Comparison of ENCODE assay signal across 28 cellular contexts in genomic region chr6:50986319-50986718, GRCh38.
"Had no signal": no experiment of that assay in that cellular context is flagged by ENCODE, and none has a peak within 500 bp of the region (broad histone marks: within the 10 kb centered on the region; RNA-seq: fewer than 3 reads in every experiment).

No MANE protein-coding gene starts in this region.

- H3K36me3 ChIP-seq: colonic mucosa, gastrocnemius medialis, neutrophil, pancreas, right atrium auricular region, sigmoid colon, tibial artery had no signal

- H3K4me3 Mint-ChIP-seq: memory B cell; mesothelial cell of epicardium; naive B cell; natural killer cell treated with Interleukin-12 subunit alpha and Interleukin-12 subunit beta and Interleukin-15 and Interleukin-18, amount 100 ng/mL, for 72 hours; neural crest cell; stimulated activated effector memory CD8-positive, alpha-beta T cell treated with anti-CD3 and anti-CD28 coated beads, Interleukin-12 subunit alpha, Interleukin-12 subunit beta, amount 100 ng/mL, for 72 hours; type B pancreatic cell had no signal

- H3K4me1 Mint-ChIP-seq: memory B cell; mesothelial cell of epicardium; naive B cell; neural crest cell; stimulated activated effector memory CD8-positive, alpha-beta T cell treated with anti-CD3 and anti-CD28 coated beads, Interleukin-12 subunit alpha, Interleukin-12 subunit beta, amount 100 ng/mL, for 72 hours had no signal

- H3K36me3 Mint-ChIP-seq: memory B cell; mesothelial cell of epicardium; naive B cell; natural killer cell treated with Interleukin-12 subunit alpha and Interleukin-12 subunit beta and Interleukin-15 and Interleukin-18, amount 100 ng/mL, for 72 hours; stimulated activated effector memory CD8-positive, alpha-beta T cell treated with anti-CD3 and anti-CD28 coated beads, Interleukin-12 subunit alpha, Interleukin-12 subunit beta, amount 100 ng/mL, for 72 hours had no signal

- H3K27me3 Mint-ChIP-seq: memory B cell; natural killer cell treated with Interleukin-12 subunit alpha and Interleukin-12 subunit beta and Interleukin-15 and Interleukin-18, amount 100 ng/mL, for 72 hours; progenitor cell of endocrine pancreas; type B pancreatic cell had no signal

- H3K4me1 ChIP-seq: colonic mucosa, gastrocnemius medialis, pancreas, right atrium auricular region, sigmoid colon, testis, tibial artery had no signal

- H3K9me3 Mint-ChIP-seq: type B pancreatic cell had no signal

- H3K4me3 ChIP-seq: colonic mucosa, gastrocnemius medialis, lung, mucosa of descending colon, pancreas, right atrium auricular region, sigmoid colon, testis, tibial artery had no signal

- H3K27ac Mint-ChIP-seq: memory B cell; mesothelial cell of epicardium; naive B cell; natural killer cell treated with Interleukin-12 subunit alpha and Interleukin-12 subunit beta and Interleukin-15 and Interleukin-18, amount 100 ng/mL, for 72 hours; progenitor cell of endocrine pancreas; stimulated activated effector memory CD8-positive, alpha-beta T cell treated with anti-CD3 and anti-CD28 coated beads, Interleukin-12 subunit alpha, Interleukin-12 subunit beta, amount 100 ng/mL, for 72 hours; type B pancreatic cell had no signal

- ATAC-seq: gastrocnemius medialis; left lobe of liver; mucosa of descending colon; natural killer cell treated with Interleukin-12 subunit alpha and Interleukin-12 subunit beta and Interleukin-15 and Interleukin-18, amount 100 ng/mL, for 72 hours; pancreas; stimulated activated effector memory CD8-positive, alpha-beta T cell treated with anti-CD3 and anti-CD28 coated beads, Interleukin-12 subunit alpha, Interleukin-12 subunit beta, amount 100 ng/mL, for 72 hours had no signal

- H3K27me3 ChIP-seq: colonic mucosa, gastrocnemius medialis, neutrophil, pancreas, right atrium auricular region, sigmoid colon, testis, tibial artery had no signal

- H3K9me3 ChIP-seq: colonic mucosa, gastrocnemius medialis, mucosa of descending colon, neutrophil, pancreas, right atrium auricular region, sigmoid colon, testis, tibial artery had no signal

- H3K27ac ChIP-seq: colonic mucosa, gastrocnemius medialis, neutrophil, pancreas, right atrium auricular region, sigmoid colon, testis, tibial artery had no signal

- FAIRE-seq: endometrium, keratinocyte, pancreas had no signal

- DNase-seq: colonic mucosa; dermis blood vessel endothelial cell; effector memory CD4-positive, alpha-beta T cell; gastrocnemius medialis; head of caudate nucleus; mucosa of descending colon; naive B cell; pancreas; sigmoid colon; stimulated activated CD4-positive, alpha-beta T cell treated with anti-CD3 and anti-CD28 coated beads, Interleukin-2, amount 100 ng/mL, for 24 hours; stimulated activated CD4-positive, alpha-beta T cell treated with anti-CD3 and anti-CD28 coated beads, Interleukin-4, amount 100 ng/mL, for 24 hours; stimulated activated naive CD4-positive, alpha-beta T cell treated with Interleukin-2 at 50 U/mL for 16 hours; substantia nigra; testis; tibial artery had no signal
